ENCODE assay signal across 32 cellular contexts in the genomic region with DNA sequence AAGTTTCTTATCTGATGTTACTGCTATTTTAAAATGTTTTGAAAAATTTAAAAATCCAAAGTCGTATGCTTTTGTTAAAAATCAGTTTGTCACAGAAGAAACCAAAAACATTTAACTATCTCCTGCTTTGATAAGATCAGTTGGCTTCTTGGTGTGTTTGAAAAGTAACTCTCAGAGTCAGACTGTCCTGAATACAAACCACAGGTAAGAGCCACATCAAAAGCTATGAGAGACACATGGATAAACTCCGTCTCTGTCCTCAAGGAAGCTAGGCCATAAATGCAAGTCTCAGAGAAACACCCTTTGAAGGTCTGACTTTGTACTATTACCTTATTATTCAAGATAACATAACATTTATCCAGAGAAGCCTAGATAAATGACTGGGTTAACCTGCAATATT. TPM values are rescaled to one million over a fixed set of nuclear protein-coding genes. Genes with fewer than 3 reads are reported as not detected.
DNase-seq lines count a peak whose midpoint lies in the region; ATAC-seq, FAIRE-seq and TF ChIP-seq lines count a peak whose summit lies in the region.
"Had no signal": no experiment of that assay in that cellular context is flagged by ENCODE, and none has a peak within 500 bp of the region (broad histone marks: within the 10 kb centered on the region; RNA-seq: fewer than 3 reads in every experiment).

No MANE protein-coding gene starts in this region.

- no peak for FAIRE-seq in GM12878 (lab: Jason Lieb, UNC)
- FAIRE-seq: GM12891, small intestine had no signal

- no peak overlapping the region; the same call in 1 of the 2 replicates for H3K4me3 ChIP-seq in GM12878
- no peak overlapping the region for H3K4me3 ChIP-seq in GM23338
- H3K4me3 ChIP-seq: GM23248, heart left ventricle, lower lobe of right lung, mucosa of descending colon, upper lobe of left lung had no signal

- DNase-seq in natural killer cell (no peak), SW480 (ENCODE audit: low spot score) (peak; percentile 3), GM12878 (ENCODE audit: low read depth, low spot score) (no peak), GM23338 (ENCODE audit: low spot score) (no peak), HuH-7.5 (ENCODE audit: low spot score) (no peak), NCI-H2227 (lab: John Stamatoyannopoulos, UW; ENCODE audit: unreplicated experiment) (no peak)
- no peak for DNase-seq in natural killer cell treated with Interleukin-12 subunit alpha and Interleukin-12 subunit beta and Interleukin-15 and Interleukin-18, amount 100 ng/mL, for 72 hours (ENCODE audit: low spot score)
- DNase-seq: activated CD4-positive, alpha-beta memory T cell treated with anti-CD3 and anti-CD28 coated beads for 36 hours; activated naive CD4-positive, alpha-beta T cell treated with anti-CD3 and anti-CD28 coated beads, Interleukin-2, amount 10 ng/mL, durations not matched to agents 7 days and 5 days; caudate nucleus; EL; endodermal cell; foreskin fibroblast; GM23248; heart left ventricle; HFFc6; IMR-90; kidney glomerular epithelial cell; lower lobe of right lung; mucosa of descending colon; NCI-H1105; NCI-H187 treated with DMSO at 0.1 percent for 48 hours; NCI-H2171 treated with DMSO at 0.1 percent for 48 hours; NCI-H524; Right ventricle myocardium superior; small intestine; upper lobe of left lung had no signal

- H3K4me2 ChIP-seq in GM12878 (ENCODE audit: control insufficient read depth, insufficient read depth) (no peak overlapping the region), GM23338 (no peak overlapping the region)

- H3K27me3 ChIP-seq in GM12878 (replicated peaks in 1 of 2; ENCODE audit: control insufficient read depth in 2 of 2, insufficient read depth in 2 of 2, low read length in 1 of 2) (no peaks in the 10 kb centered on the region), GM23338 (ENCODE audit: insufficient read depth) (no peaks in the 10 kb centered on the region)
- H3K27me3 ChIP-seq: heart left ventricle, upper lobe of left lung had no signal

- H3K4me1 Mint-ChIP-seq in natural killer cell (peaks cover 44 to 50% of the 10 kb centered on the region in 2 donors), GM23338 (no peaks in the 10 kb centered on the region)
- H3K4me1 Mint-ChIP-seq in natural killer cell treated with Interleukin-12 subunit alpha and Interleukin-12 subunit beta and Interleukin-15 and Interleukin-18, amount 100 ng/mL, for 72 hours (ENCODE audit: low read depth in 2 of 2), result peaks cover 38 to 62% of the 10 kb centered on the region in 2 donors

- no peaks in the 10 kb centered on the region for H3F3A ChIP-seq in GM23338 (replicated peaks; ENCODE audit: low read depth)

- WGBS in GM12878 (ENCODE audit: insufficient coverage, insufficient replicate concordance, low lambda C conversion rate, missing lambda C conversion rate), result 93% methylated on average over 2 of the region's 2 CpGs

- peaks cover 11% of the 10 kb centered on the region for H3K36me3 Mint-ChIP-seq in natural killer cell
- H3K36me3 Mint-ChIP-seq in natural killer cell treated with Interleukin-12 subunit alpha and Interleukin-12 subunit beta and Interleukin-15 and Interleukin-18, amount 100 ng/mL, for 72 hours, result peaks cover 30% of the 10 kb centered on the region
- peaks cover 12% of the 10 kb centered on the region; the same call in 2 of the 3 replicates for H3K36me3 Mint-ChIP-seq in GM23338 (ENCODE audit: low read depth)

- H3K27ac ChIP-seq in GM12878 (ENCODE audit: control insufficient read depth, insufficient read depth) (no peak overlapping the region), GM23338 (ENCODE audit: low read depth) (no peak overlapping the region)
- H3K27ac ChIP-seq: GM23248, heart left ventricle, lower lobe of right lung, parathyroid adenoma, upper lobe of left lung had no signal

- H3K27ac Mint-ChIP-seq in natural killer cell, result peak overlapping the region; percentile 1 to 28
- peak overlapping the region in 1 of 2 donors; percentile 4 for H3K27ac Mint-ChIP-seq in natural killer cell treated with Interleukin-12 subunit alpha and Interleukin-12 subunit beta and Interleukin-15 and Interleukin-18, amount 100 ng/mL, for 72 hours
- no peak overlapping the region for H3K27ac Mint-ChIP-seq in GM23338
- H3K27ac Mint-ChIP-seq: activated CD4-positive, alpha-beta memory T cell treated with anti-CD3 and anti-CD28 coated beads for 36 hours; activated naive CD4-positive, alpha-beta T cell treated with anti-CD3 and anti-CD28 coated beads, Interleukin-2, amount 10 ng/mL, durations not matched to agents 7 days and 5 days; dendritic cell treated with granulocyte-macrophage colony-stimulating factor and Interleukin-4, amounts not matched to agents 40 ng/mL and 50 ng/mL, for 4 days; endodermal cell; HFFc6 had no signal

- intact Hi-C loops in natural killer cell (cut with micrococcal nuclease), result no loop called here
- intact Hi-C loops in GM12878 (cut with micrococcal nuclease; ENCODE audit: unreplicated experiment), result no loop called here

- no peak overlapping the region for H2AFZ ChIP-seq in GM12878 (ENCODE audit: control insufficient read depth, low read depth, low read length)
- no peak overlapping the region for H2AFZ ChIP-seq in GM23338
- H2AFZ ChIP-seq: GM23248, parathyroid adenoma had no signal

- H3K27me3 Mint-ChIP-seq in natural killer cell (ENCODE audit: low read depth in 2 of 2) (no peaks in the 10 kb centered on the region), GM23338 (ENCODE audit: insufficient read depth, low read depth, poor library complexity) (no peaks in the 10 kb centered on the region)
- H3K27me3 Mint-ChIP-seq in natural killer cell treated with Interleukin-12 subunit alpha and Interleukin-12 subunit beta and Interleukin-15 and Interleukin-18, amount 100 ng/mL, for 72 hours, result no peaks in the 10 kb centered on the region
- H3K27me3 Mint-ChIP-seq: activated CD4-positive, alpha-beta memory T cell treated with anti-CD3 and anti-CD28 coated beads for 36 hours; activated naive CD4-positive, alpha-beta T cell treated with anti-CD3 and anti-CD28 coated beads, Interleukin-2, amount 10 ng/mL, durations not matched to agents 7 days and 5 days; dendritic cell treated with granulocyte-macrophage colony-stimulating factor and Interleukin-4, amounts not matched to agents 40 ng/mL and 50 ng/mL, for 4 days had no signal

- RAD21 ChIA-PET in GM12878 (lab: Charles Lee; ENCODE audit: unreplicated experiment), result interaction anchor here (1.3 to 4.9 kb wide), 10 partner anchors 8 to 137 kb away, joined by 3 to 29 read pairs (median 5); a partner anchor contains a TSS

- H3K4me1 ChIP-seq in GM12878 (ENCODE audit: control insufficient read depth, insufficient read depth, low read length) (peaks cover 9% of the 10 kb centered on the region), GM23338 (ENCODE audit: insufficient read depth) (no peaks in the 10 kb centered on the region)

- H4K20me1 ChIP-seq in GM12878 (ENCODE audit: control insufficient read depth, insufficient read depth), result no peaks in the 10 kb centered on the region
- peaks cover 10% of the 10 kb centered on the region; the same call in 1 of the 2 replicates for H4K20me1 ChIP-seq in GM23338 (replicated peaks; ENCODE audit: insufficient read depth)

- H3K79me2 ChIP-seq in GM12878 (ENCODE audit: control insufficient read depth, insufficient read depth, low read length), result peaks cover 71% of the 10 kb centered on the region
- H3K79me2 ChIP-seq in GM23338 (replicated peaks; ENCODE audit: insufficient read depth), result peaks cover 100% of the 10 kb centered on the region

- no peak for ATAC-seq in natural killer cell
- no peak for ATAC-seq in natural killer cell treated with Interleukin-12 subunit alpha and Interleukin-12 subunit beta and Interleukin-15 and Interleukin-18, amount 100 ng/mL, for 72 hours
- peak; percentile 45 for ATAC-seq in GM12878
- ATAC-seq in GM23338, result no peak
- ATAC-seq: esophagus mucosa, heart left ventricle, lower lobe of right lung, mucosa of descending colon had no signal

- TF ChIP-seq RAD21 in GM12878 (IDR thresholded peaks at IDR 0.05; ENCODE audit: insufficient read depth, low read depth, low read length), result no peak

- no peaks in the 10 kb centered on the region for H3K9me2 ChIP-seq in GM23338 (ENCODE audit: insufficient read depth)

- CTCF ChIA-PET in GM12878 (lab: Yijun Ruan, JAX), result interaction anchor here (0.9 to 1.8 kb wide), 8 partner anchors 18 to 108 kb away, joined by 3 to 7 read pairs (median 4); no protein-coding TSS in a partner anchor

- in situ Hi-C loops in GM12878 (cut with MboI), result no loop called here

- SMC1A ChIA-PET in GM12878 (lab: Charles Lee; ENCODE audit: uncharacterized antibody, unreplicated experiment), result interaction anchor here (0.9 to 3.8 kb wide), 15 partner anchors 8 to 667 kb away, joined by 3 to 33 read pairs (median 5); a partner anchor contains a TSS

- TF ChIP-seq CTCF in natural killer cell (IDR thresholded peaks at IDR 0.05), result no peak
- TF ChIP-seq CTCF in GM12878 (IDR thresholded peaks at IDR 0.05 in 2 of 3, conservative IDR thresholded peaks at IDR 0.05 in 1 of 3; ENCODE audit: control insufficient read depth in 2 of 3, extremely low read depth in 1 of 3, insufficient read depth in 1 of 3, low read depth in 3 of 3, low read length in 3 of 3), result no peak
- no peak for TF ChIP-seq CTCF in GM23338 (conservative IDR thresholded peaks at IDR 0.05; ENCODE audit: low read depth in 2 of 2)

- H3K36me3 ChIP-seq in GM12878 (ENCODE audit: control insufficient read depth in 2 of 2, insufficient read depth in 2 of 2, low read length in 1 of 2) (peaks cover 2 to 19% of the 10 kb centered on the region in 2 experiments; a peak in 3 of 4 replicates), GM23338 (ENCODE audit: insufficient read depth) (no peaks in the 10 kb centered on the region)

- no TSS peak for BruUV-seq in GM12878 (replicated peaks; lab: Mats Ljungman, UMichigan)

- no peak overlapping the region for H3K9ac ChIP-seq in GM12878 (ENCODE audit: control insufficient read depth, insufficient read depth, low read length)
- H3K9ac ChIP-seq: GM23248, parathyroid adenoma had no signal

- H3K4me3 Mint-ChIP-seq in natural killer cell (no peak overlapping the region), GM23338 (no peak overlapping the region)
- no peak overlapping the region for H3K4me3 Mint-ChIP-seq in natural killer cell treated with Interleukin-12 subunit alpha and Interleukin-12 subunit beta and Interleukin-15 and Interleukin-18, amount 100 ng/mL, for 72 hours
- H3K4me3 Mint-ChIP-seq: activated CD4-positive, alpha-beta memory T cell treated with anti-CD3 and anti-CD28 coated beads for 36 hours; activated naive CD4-positive, alpha-beta T cell treated with anti-CD3 and anti-CD28 coated beads, Interleukin-2, amount 10 ng/mL, durations not matched to agents 7 days and 5 days; dendritic cell treated with granulocyte-macrophage colony-stimulating factor and Interleukin-4, amounts not matched to agents 40 ng/mL and 50 ng/mL, for 4 days; endodermal cell; HFFc6; neural crest cell had no signal

- POLR2A ChIA-PET in GM12878 (lab: Charles Lee), result interaction anchor here (0.6 to 3.6 kb wide), 6 partner anchors 8 to 97 kb away, joined by 3 to 15 read pairs (median 3); a partner anchor contains a TSS

- H3K9me3 ChIP-seq in GM12878 (replicated peaks; ENCODE audit: control insufficient read depth, insufficient read depth, low read length), result no peaks in the 10 kb centered on the region
- H3K9me3 ChIP-seq: heart left ventricle, lower lobe of right lung, mucosa of descending colon, upper lobe of left lung had no signal

- TF ChIP-seq EP300 in GM12878 (IDR thresholded peaks at IDR 0.05; ENCODE audit: borderline replicate concordance in 1 of 2, control insufficient read depth in 1 of 2, low read depth in 2 of 2, low read length in 2 of 2), result no peak

- no peak for TF ChIP-seq POLR2A in GM12878 (IDR thresholded peaks at IDR 0.05; ENCODE audit: low read depth, low read length)

- H3K9me3 Mint-ChIP-seq in natural killer cell, result no peaks in the 10 kb centered on the region
- no peaks in the 10 kb centered on the region for H3K9me3 Mint-ChIP-seq in natural killer cell treated with Interleukin-12 subunit alpha and Interleukin-12 subunit beta and Interleukin-15 and Interleukin-18, amount 100 ng/mL, for 72 hours
- no peaks in the 10 kb centered on the region for H3K9me3 Mint-ChIP-seq in GM23338
- H3K9me3 Mint-ChIP-seq: activated CD4-positive, alpha-beta memory T cell treated with anti-CD3 and anti-CD28 coated beads for 36 hours; activated naive CD4-positive, alpha-beta T cell treated with anti-CD3 and anti-CD28 coated beads, Interleukin-2, amount 10 ng/mL, durations not matched to agents 7 days and 5 days; dendritic cell treated with granulocyte-macrophage colony-stimulating factor and Interleukin-4, amounts not matched to agents 40 ng/mL and 50 ng/mL, for 4 days; endodermal cell; HFFc6; neural crest cell had no signal

RNA-seq across cellular contexts. Expression of a gene that starts 7.7 kb away (rescaled TPM):
- total RNA-seq in natural killer cell (10 to 100 TPM; 75.3 to 82.2 (median 80.1) TPM), GM12878 (2014; rRNA removed) (67.9 and 90.2 TPM in 2 replicates), GM12878 (2014; rRNA removed; fragmentation: Illumina TruSeq; extraction: Trizol) (85.9 and 93.6 TPM in 2 replicates), GM12878 (2021) (68.1 and 79.1 TPM in 2 replicates)
- total RNA-seq in natural killer cell treated with Interleukin-12 subunit alpha and Interleukin-12 subunit beta and Interleukin-15 and Interleukin-18, amount 100 ng/mL, for 72 hours, result 100 to 1,000 TPM; 137 to 215 TPM
- 177 and 182 TPM in 2 replicates for total RNA-seq in GM12878 (2013; cell fraction: nucleolus; rRNA removed)
- 74.4 TPM for polyA plus RNA-seq in GM12878 (2011; ENCODE audit: low read depth)
- polyA plus RNA-seq in GM12878 (2011; rRNA removed) (106 and 146 TPM in 2 replicates), GM12878 (2014; fragmentation: Illumina TruSeq; extraction: Trizol) (74.0 and 96.1 TPM in 2 replicates), GM12878 (2014; fragmentation: Nextera tagmentation; extraction: Ambion mirVana) (10 to 100 TPM; 58.7 to 83.6 TPM), GM12878 (2014; rRNA removed) (53.4 and 71.1 TPM in 2 replicates), GM12878 (2016; fragmentation: Nextera tagmentation; extraction: Ambion mirVana) (100 to 1,000 TPM; 132 to 142 TPM), GM23338 (2016; fragmentation: Nextera tagmentation; extraction: Ambion mirVana) (53.5 and 59.9 TPM in 2 replicates)
- polyA plus RNA-seq in GM12878 (2011; cell fraction: cytosol; rRNA removed), result 36.2 and 41.1 TPM in 2 replicates
- 53.7 and 60.6 TPM in 2 replicates for polyA plus RNA-seq in GM12878 (2011; cell fraction: nucleus; rRNA removed)
- polyA plus RNA-seq in GM12878 (2012), result 51.2 and 61.3 TPM in 2 replicates
- polyA minus RNA-seq in GM12878 (2011; rRNA and poly(A)+ RNA removed), result 92.4 and 120 TPM in 2 replicates
- 40.5 and 42.4 TPM in 2 replicates for polyA minus RNA-seq in GM12878 (2011; cell fraction: cytosol; rRNA and poly(A)+ RNA removed)
- 58.0 and 75.3 TPM in 2 replicates for polyA minus RNA-seq in GM12878 (2011; cell fraction: nucleus; rRNA and poly(A)+ RNA removed)
- total RNA-seq in GM23338 (2014; rRNA removed; shearing (Covaris generic)), result 87.5 and 94.1 TPM in 2 replicates
